In the genomic region with DNA sequence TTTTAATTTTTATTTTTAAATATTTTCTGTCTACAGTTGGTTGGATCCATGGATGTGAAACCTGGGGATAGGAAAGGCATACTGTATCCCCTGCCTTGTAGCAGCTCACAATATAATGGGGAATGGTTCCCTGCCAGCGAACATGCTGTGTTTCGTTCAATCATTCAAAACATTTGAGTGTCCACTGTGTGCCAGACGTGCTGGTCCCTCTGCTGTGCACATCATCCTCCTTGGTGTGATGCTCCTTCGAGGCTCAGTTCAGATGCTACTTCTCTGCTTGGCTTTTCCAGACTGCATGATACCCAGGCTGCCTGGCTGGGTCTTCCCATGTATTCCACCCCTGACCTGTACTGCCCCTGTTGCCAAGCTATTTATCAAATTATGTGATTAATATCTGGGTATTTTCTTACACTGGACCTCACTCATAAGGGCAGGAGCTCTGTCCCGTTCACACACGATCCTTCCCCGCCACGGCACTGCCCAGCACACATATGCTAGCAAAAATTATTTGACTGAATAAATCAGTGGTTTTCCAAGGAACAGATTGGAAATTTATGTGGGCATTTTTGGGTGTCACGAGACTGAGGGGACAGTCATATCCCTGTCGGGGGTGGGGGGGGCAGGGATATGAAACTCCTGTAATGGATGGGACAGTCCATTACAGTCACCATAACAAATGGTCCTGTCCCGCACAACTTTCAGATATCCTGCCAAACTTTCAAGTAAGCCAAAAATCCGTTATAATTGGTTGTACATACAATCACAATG, we compare ENCODE assay signal across 1 cellular context.
TF ChIP-seq lines count a peak whose summit lies in the region.

No MANE protein-coding gene starts in this region.

TF ChIP-seq in HCT116, 20 proteins besides CTCF, POLR2A, EP300 and RAD21 (continued from another document):
- TF ChIP-seq TCF7L2 (IDR thresholded peaks at IDR 0.05; ENCODE audit: borderline replicate concordance, extremely low read depth, insufficient read depth, insufficient read length) (no peak), YY1 (IDR thresholded peaks at IDR 0.05; ENCODE audit: extremely low read depth, insufficient replicate concordance, low read depth, low read length) (no peak)
